In genomic region chr6:9708600-9708999, GRCh38 we compare ENCODE assay signal across 24 cellular contexts.
"Had no signal": no experiment of that assay in that cellular context is flagged by ENCODE, and none has a peak within 500 bp of the region (broad histone marks: within the 10 kb centered on the region; RNA-seq: fewer than 3 reads in every experiment).

No MANE protein-coding gene starts in this region.

- H3K36me3 ChIP-seq: MG63, SJCRH30 had no signal

- H3K27ac ChIP-seq: RWPE1, SJCRH30 had no signal

- DNase-seq: Karpas-422, KG1, MG63, MV-4-11, NCI-H1048, NCI-H1105, NCI-H1417, NCI-H1436 treated with DMSO at 0.1 percent for 48 hours, NCI-H1694 treated with DMSO at 0.1 percent for 48 hours, NCI-H1930, NCI-H2081, NCI-H2107, NCI-H2227 treated with DMSO at 0.1 percent for 48 hours, NCI-H524, NCI-H526 treated with DMSO at 0.1 percent for 48 hours, NCI-H748 treated with DMSO at 0.1 percent for 48 hours, PC-3, SHP77 treated with DMSO at 0.1 percent for 48 hours, SJCRH30, T-helper 1 cell, T-helper 17 cell had no signal

- H3K4me1 ChIP-seq: SJCRH30 had no signal

- ATAC-seq: Panc1, PC-3, SK-N-SH treated with all-trans-retinoic acid at 6 μM for 48 hours, T-helper 17 cell had no signal

- H3K9me3 ChIP-seq: MG63, SJCRH30 had no signal

- H3K27me3 ChIP-seq: MG63, SJCRH30 had no signal

- H3K4me3 ChIP-seq: MG63, SJCRH30 had no signal
